Comparison of ENCODE assay signal across 17 cellular contexts in genomic region chr19:13083008-13083404, GRCh38. TPM values are rescaled to one million over a fixed set of nuclear protein-coding genes. Genes with fewer than 3 reads are reported as not detected.
DNase-seq lines count a peak whose midpoint lies in the region; ATAC-seq, FAIRE-seq and TF ChIP-seq lines count a peak whose summit lies in the region.
"Had no signal": no experiment of that assay in that cellular context is flagged by ENCODE, and none has a peak within 500 bp of the region (broad histone marks: within the 10 kb centered on the region; RNA-seq: fewer than 3 reads in every experiment).

No MANE protein-coding gene starts in this region.

- H2AFZ ChIP-seq in H1 (ENCODE audit: low read length) (peak overlapping the region; percentile 68; the same call in 1 of the 2 replicates), neural progenitor cell (replicated peaks) (peak overlapping the region; percentile 32)

- peak overlapping the region; percentile 42 for H3K4me3 Mint-ChIP-seq in neural progenitor cell
- no peak overlapping the region for H3K4me3 Mint-ChIP-seq in activated naive CD8-positive, alpha-beta T cell treated with anti-CD3 and anti-CD28 coated beads, Interleukin-2, amount 50 U/mL, for 24 hours
- H3K4me3 Mint-ChIP-seq: activated CD8-positive, alpha-beta memory T cell treated with anti-CD3 and anti-CD28 coated beads, Interleukin-2, amount 10 ng/mL, durations not matched to agents 7 days and 5 days; stimulated activated naive CD8-positive, alpha-beta T cell treated with anti-CD3 and anti-CD28 coated beads, Interleukin-15, amount 100 ng/mL, for 72 hours had no signal

- peaks cover 29% of the 10 kb centered on the region for H3K4me1 Mint-ChIP-seq in neural progenitor cell
- H3K4me1 Mint-ChIP-seq in activated naive CD8-positive, alpha-beta T cell treated with anti-CD3 and anti-CD28 coated beads, Interleukin-2, amount 50 U/mL, for 24 hours: no peaks in the 10 kb centered on the region
- H3K4me1 Mint-ChIP-seq: activated CD8-positive, alpha-beta memory T cell treated with anti-CD3 and anti-CD28 coated beads, Interleukin-2, amount 10 ng/mL, durations not matched to agents 7 days and 5 days had no signal

- H3K18ac ChIP-seq in H1 (ENCODE audit: extremely low read depth, low read length): peak overlapping the region; percentile 19; the same call in 1 of the 2 replicates

- peaks cover 33% of the 10 kb centered on the region for H3K27me3 Mint-ChIP-seq in neural progenitor cell (ENCODE audit: insufficient read depth, low read depth)
- H3K27me3 Mint-ChIP-seq in activated naive CD8-positive, alpha-beta T cell treated with anti-CD3 and anti-CD28 coated beads, Interleukin-2, amount 50 U/mL, for 24 hours: no peaks in the 10 kb centered on the region
- H3K27me3 Mint-ChIP-seq: stimulated activated naive CD8-positive, alpha-beta T cell treated with anti-CD3 and anti-CD28 coated beads, Interleukin-15, amount 100 ng/mL, for 72 hours had no signal

- H4K5ac ChIP-seq in H1 (ENCODE audit: insufficient read length, low read depth, low read length): no peak overlapping the region

- no peak for TF ChIP-seq EP300 in H1 (IDR thresholded peaks at IDR 0.05; ENCODE audit: borderline replicate concordance in 1 of 2, low read depth in 2 of 2, low read length in 2 of 2)

- peak overlapping the region; percentile 68 for H2BK5ac ChIP-seq in H1 (ENCODE audit: low read depth, low read length)

- H3K4me3 ChIP-seq in left ventricle myocardium inferior (no peak overlapping the region), H1 (ENCODE audit: extremely low read depth in 1 of 4, insufficient read depth in 2 of 4, low read depth in 3 of 4, low read length in 4 of 4) (no peak overlapping the region), neural progenitor cell (no peak overlapping the region), tibial artery (no peak overlapping the region)
- H3K4me3 ChIP-seq: ovary had no signal

- H3K27ac ChIP-seq in left ventricle myocardium inferior (replicated peaks) (peak overlapping the region; percentile 66), H1 (ENCODE audit: low read depth, low read length) (no peak overlapping the region), neural progenitor cell (no peak overlapping the region), tibial artery (peak overlapping the region; percentile 83 to 94)
- H3K27ac ChIP-seq: KMS-11, ovary had no signal

- WGBS in H1 (ENCODE audit: extremely low coverage in 1 of 2, insufficient coverage in 1 of 2, insufficient read length in 1 of 2, insufficient replicate concordance in 2 of 2, low coverage in 1 of 2, low lambda C conversion rate in 2 of 2, missing lambda C conversion rate in 1 of 2), 2 experiments: 66% methylated on average over 7 of the region's 7 CpGs; no CpG with 5 or more reads in 1 of the 2 experiments

- DNase-seq in left ventricle myocardium inferior (no peak), cardiac septum (ENCODE audit: low spot score) (no peak), H1 (ENCODE audit: low read depth in 1 of 2, low spot score in 2 of 2) (no peak), neural progenitor cell (ENCODE audit: low spot score) (no peak), tibial artery (no peak), DMS114 treated with DMSO at 0.1 percent for 48 hours (lab: John Stamatoyannopoulos, UW; ENCODE audit: unreplicated experiment) (no peak), NCI-H2196 (lab: John Stamatoyannopoulos, UW; ENCODE audit: unreplicated experiment) (no peak)
- no peak for DNase-seq in activated naive CD8-positive, alpha-beta T cell treated with anti-CD3 and anti-CD28 coated beads, Interleukin-2, amount 50 U/mL, for 24 hours
- DNase-seq: ACHN; activated CD8-positive, alpha-beta memory T cell treated with anti-CD3 and anti-CD28 coated beads, Interleukin-2, amount 10 ng/mL, durations not matched to agents 7 days and 5 days; central memory CD4-positive, alpha-beta T cell; effector CD4-positive, alpha-beta T cell; NCI-H446; NK-92 treated with Interleukin-12 subunit alpha and Interleukin-12 subunit beta, amount 100 ng/mL, for 24 hours; ovary; stimulated activated naive CD8-positive, alpha-beta T cell treated with anti-CD3 and anti-CD28 coated beads, Interleukin-15, amount 100 ng/mL, for 72 hours had no signal

- H3K4me2 ChIP-seq in H1 (ENCODE audit: insufficient read depth in 1 of 2, low read depth in 2 of 2, low read length in 2 of 2) (peak overlapping the region; percentile 5 to 27; a peak in 2 of 4 replicates), neural progenitor cell (peak overlapping the region; percentile 11)
- H3K4me2 ChIP-seq: KMS-11 had no signal

- 0 out of 2 replicates have a peak overlapping the region, but pooled peaks have one; percentile 9 for H2BK15ac ChIP-seq in H1 (ENCODE audit: low read length)

- no peaks in the 10 kb centered on the region for H3K9me3 Mint-ChIP-seq in neural progenitor cell
- no peaks in the 10 kb centered on the region for H3K9me3 Mint-ChIP-seq in activated naive CD8-positive, alpha-beta T cell treated with anti-CD3 and anti-CD28 coated beads, Interleukin-2, amount 50 U/mL, for 24 hours
- H3K9me3 Mint-ChIP-seq: stimulated activated naive CD8-positive, alpha-beta T cell treated with anti-CD3 and anti-CD28 coated beads, Interleukin-15, amount 100 ng/mL, for 72 hours had no signal

- H3K56ac ChIP-seq in H1 (replicated peaks; ENCODE audit: insufficient read length, low read depth, low read length): no peak overlapping the region

- H3K23ac ChIP-seq in H1 (ENCODE audit: insufficient read length): no peak overlapping the region

- no peak overlapping the region for H3K4ac ChIP-seq in H1 (replicated peaks; ENCODE audit: insufficient read length, low read depth, low read length)

- H3K14ac ChIP-seq in H1 (ENCODE audit: insufficient read length): no peak overlapping the region

- CTCF ChIA-PET in H1 (lab: Charles Lee; ENCODE audit: partially characterized antibody): interaction anchor here (1.4 to 48.8 kb wide), 9 partner anchors 10 to 118 kb away, joined by 4 to 1145 read pairs (median 9); no protein-coding TSS in a partner anchor

- H4K20me1 ChIP-seq in H1 (replicated peaks in 1 of 2; ENCODE audit: control insufficient read depth in 1 of 2, insufficient read depth in 2 of 2, low read length in 2 of 2): no peaks in the 10 kb centered on the region
- no peaks in the 10 kb centered on the region for H4K20me1 ChIP-seq in neural progenitor cell (ENCODE audit: low read depth)

- TF ChIP-seq RAD21 in H1 (IDR thresholded peaks at IDR 0.05 in 1 of 2, conservative IDR thresholded peaks at IDR 0.05 in 1 of 2; ENCODE audit: low read depth in 2 of 2, low read length in 2 of 2): no peak

- TF ChIP-seq POLR2A in H1 (IDR thresholded peaks at IDR 0.05; ENCODE audit: control extremely low read depth in 1 of 2, low read depth in 2 of 2, low read length in 2 of 2): no peak

- H3K4me1 ChIP-seq in left ventricle myocardium inferior (peaks cover 74% of the 10 kb centered on the region), H1 (replicated peaks in 1 of 4; ENCODE audit: control insufficient read depth in 3 of 4, insufficient read depth in 4 of 4, low read length in 3 of 4) (peaks cover 7 to 23% (median 14%) of the 10 kb centered on the region in 4 experiments), neural progenitor cell (peaks cover 37% of the 10 kb centered on the region), tibial artery (peaks cover 11 to 83% (median 58%) of the 10 kb centered on the region in 4 donors)

- H3K27ac Mint-ChIP-seq in neural progenitor cell: no peak overlapping the region
- H3K27ac Mint-ChIP-seq in activated naive CD8-positive, alpha-beta T cell treated with anti-CD3 and anti-CD28 coated beads, Interleukin-2, amount 50 U/mL, for 24 hours: no peak overlapping the region
- H3K27ac Mint-ChIP-seq: activated CD8-positive, alpha-beta memory T cell treated with anti-CD3 and anti-CD28 coated beads, Interleukin-2, amount 10 ng/mL, durations not matched to agents 7 days and 5 days; stimulated activated naive CD8-positive, alpha-beta T cell treated with anti-CD3 and anti-CD28 coated beads, Interleukin-15, amount 100 ng/mL, for 72 hours had no signal

- H3K27me3 ChIP-seq in left ventricle myocardium inferior (ENCODE audit: low read depth): no peaks in the 10 kb centered on the region
- peaks cover 0 to 16% (median 7%) of the 10 kb centered on the region in 4 experiments; a peak in 3 of 7 replicates for H3K27me3 ChIP-seq in H1 (replicated peaks in 1 of 4; ENCODE audit: control insufficient read depth in 3 of 4, extremely low read depth in 1 of 4, insufficient read depth in 3 of 4, low read length in 3 of 4)
- peaks cover 11% of the 10 kb centered on the region for H3K27me3 ChIP-seq in neural progenitor cell
- no peaks in the 10 kb centered on the region for H3K27me3 ChIP-seq in tibial artery
- H3K27me3 ChIP-seq: ovary had no signal

- H3K9me3 ChIP-seq in left ventricle myocardium inferior (replicated peaks) (no peaks in the 10 kb centered on the region), H1 (ENCODE audit: insufficient read depth in 2 of 2, low read depth in 1 of 2, low read length in 1 of 2) (no peaks in the 10 kb centered on the region), neural progenitor cell (ENCODE audit: low read depth) (no peaks in the 10 kb centered on the region), tibial artery (no peaks in the 10 kb centered on the region)
- H3K9me3 ChIP-seq: ovary had no signal

- H3F3A ChIP-seq in neural progenitor cell (ENCODE audit: low read depth): peaks cover 5% of the 10 kb centered on the region

- H3K36me3 ChIP-seq in left ventricle myocardium inferior (peaks cover 24% of the 10 kb centered on the region), H1 (ENCODE audit: control insufficient read depth in 2 of 4, insufficient read depth in 4 of 4, low read length in 3 of 4) (no peaks in the 10 kb centered on the region), neural progenitor cell (no peaks in the 10 kb centered on the region), tibial artery (peaks cover 7 to 77% (median 11%) of the 10 kb centered on the region in 3 donors)
- H3K36me3 ChIP-seq: ovary had no signal

- intact Hi-C loops in left ventricle myocardium inferior (cut with micrococcal nuclease): no loop called here
- intact Hi-C loops in cardiac septum (cut with DNase I): no loop called here
- intact Hi-C loops in tibial artery (cut with DNase I; ENCODE audit: low total_unique reads): loop anchor here (5.0 kb wide), 1 partner anchor 91 kb away; no protein-coding TSS in a partner anchor

- no peak overlapping the region for H2AK5ac ChIP-seq in H1 (ENCODE audit: low read depth, low read length)

- no peak for FAIRE-seq in H1 (lab: Jason Lieb, UNC)

- H4K8ac ChIP-seq in H1 (ENCODE audit: extremely low read depth, insufficient read depth, low read length): no peak overlapping the region

- H3K36me3 Mint-ChIP-seq in neural progenitor cell: no peaks in the 10 kb centered on the region
- H3K36me3 Mint-ChIP-seq in activated naive CD8-positive, alpha-beta T cell treated with anti-CD3 and anti-CD28 coated beads, Interleukin-2, amount 50 U/mL, for 24 hours (ENCODE audit: low read depth): no peaks in the 10 kb centered on the region
- H3K36me3 Mint-ChIP-seq: activated CD8-positive, alpha-beta memory T cell treated with anti-CD3 and anti-CD28 coated beads, Interleukin-2, amount 10 ng/mL, durations not matched to agents 7 days and 5 days had no signal

- no peaks in the 10 kb centered on the region for H3K79me2 ChIP-seq in H1 (ENCODE audit: control insufficient read depth in 1 of 2, insufficient read depth in 2 of 2, low read length in 2 of 2)
- H3K79me2 ChIP-seq in neural progenitor cell (ENCODE audit: low read depth): no peaks in the 10 kb centered on the region

- H2BK20ac ChIP-seq in H1 (ENCODE audit: low read length): no peak overlapping the region

- POLR2A ChIA-PET in H1 (lab: Charles Lee; ENCODE audit: partially characterized antibody): interaction anchor here (0.6 to 2.0 kb wide), 4 partner anchors 9 to 126 kb away, joined by 3 to 8 read pairs (median 4); partner anchors contain the start of gene GADD45GIP1

- H2BK12ac ChIP-seq in H1 (ENCODE audit: low read depth, low read length): peak overlapping the region; percentile 62; the same call in 1 of the 2 replicates

- H2BK120ac ChIP-seq in H1 (replicated peaks; ENCODE audit: low read depth, low read length): no peak overlapping the region

- H3K9ac ChIP-seq in H1 (replicated peaks in 1 of 4; ENCODE audit: extremely low read depth in 1 of 4, low read depth in 3 of 4, low read length in 3 of 4) (no peak overlapping the region), neural progenitor cell (no peak overlapping the region)
- H3K9ac ChIP-seq: KMS-11 had no signal

- no peak overlapping the region for H4K91ac ChIP-seq in H1 (replicated peaks; ENCODE audit: insufficient read length, low read length)

- TF ChIP-seq CTCF in left ventricle myocardium inferior (IDR thresholded peaks at IDR 0.05; ENCODE audit: borderline replicate concordance) (no peak), H1 (IDR thresholded peaks at IDR 0.05; ENCODE audit: control extremely low read depth in 1 of 3, insufficient read depth in 1 of 3, low read depth in 1 of 3, low read length in 3 of 3) (no peak), neural progenitor cell (IDR thresholded peaks at IDR 0.05) (no peak), tibial artery (IDR thresholded peaks at IDR 0.05) (no peak)

- ATAC-seq in activated naive CD8-positive, alpha-beta T cell treated with anti-CD3 and anti-CD28 coated beads, Interleukin-2, amount 50 U/mL, for 24 hours: no peak
- ATAC-seq: activated CD8-positive, alpha-beta memory T cell treated with anti-CD3 and anti-CD28 coated beads, Interleukin-2, amount 10 ng/mL, durations not matched to agents 7 days and 5 days; stimulated activated naive CD8-positive, alpha-beta T cell treated with anti-CD3 and anti-CD28 coated beads, Interleukin-15, amount 100 ng/mL, for 72 hours had no signal

- H3K79me1 ChIP-seq in H1 (ENCODE audit: low read depth, low read length): no peaks in the 10 kb centered on the region

- H3K23me2 ChIP-seq in H1 (ENCODE audit: low read depth, low read length): no peaks in the 10 kb centered on the region

RNA-seq across cellular contexts. Expression of gene LYL1, which starts 19.7 kb away (rescaled TPM):
- total RNA-seq in left ventricle myocardium inferior: 6.3 TPM
- total RNA-seq in cardiac septum: 9.4 TPM
- total RNA-seq in H1 (2021; fragmentation: NEBNext Ultra II Directional; extraction: Animal tissue kit (Norgen Biotek cat#: 25700)): 0.58 and 0.65 TPM in 2 replicates
- 0.76 and 1.0 TPM in 2 replicates for polyA plus RNA-seq in H1 (2011; rRNA removed)
- polyA plus RNA-seq in H1 (2011; cell fraction: cytosol; rRNA removed): 0.62 TPM
- 0.78 TPM for polyA plus RNA-seq in H1 (2011; cell fraction: nucleus; rRNA removed)
- 0.23 to 0.67 TPM (median 0.39 TPM) in 4 replicates for polyA plus RNA-seq in H1 (2012, experiment 1 of 2)
- polyA plus RNA-seq in H1 (2012, experiment 2 of 2): 0.26 TPM
- 0.65 TPM for polyA plus RNA-seq in H1 (2013, experiment 1 of 2)
- 0.52 TPM for polyA plus RNA-seq in H1 (2013, experiment 2 of 2)
- polyA minus RNA-seq in H1 (2011; rRNA and poly(A)+ RNA removed): 0.10 TPM in 1 of 2 replicates, not detected in the other
- 1.2 TPM for polyA minus RNA-seq in H1 (2011; cell fraction: cytosol; rRNA and poly(A)+ RNA removed)
- polyA minus RNA-seq in H1 (2011; cell fraction: nucleus; rRNA and poly(A)+ RNA removed): 0.40 TPM
- 0.88 and 2.2 TPM in 2 replicates for total RNA-seq in neural progenitor cell (ENCODE audit: low replicate concordance)

RNA-seq across cellular contexts. Expression of gene TRMT1, which starts 33.5 kb away (rescaled TPM):
- total RNA-seq in left ventricle myocardium inferior (19.6 TPM), cardiac septum (17.5 TPM), neural progenitor cell (ENCODE audit: low replicate concordance) (30.2 and 49.0 TPM in 2 replicates)
- 96.6 and 99.3 TPM in 2 replicates for total RNA-seq in H1 (2021; fragmentation: NEBNext Ultra II Directional; extraction: Animal tissue kit (Norgen Biotek cat#: 25700))
- polyA plus RNA-seq in H1 (2011; rRNA removed): 77.4 and 118 TPM in 2 replicates
- 94.9 TPM for polyA plus RNA-seq in H1 (2011; cell fraction: cytosol; rRNA removed)
- polyA plus RNA-seq in H1 (2011; cell fraction: nucleus; rRNA removed): 298 TPM
- 66.0 to 95.2 TPM (median 84.7 TPM) in 4 replicates for polyA plus RNA-seq in H1 (2012, experiment 1 of 2)
- 75.5 TPM for polyA plus RNA-seq in H1 (2012, experiment 2 of 2)
- 69.1 TPM for polyA plus RNA-seq in H1 (2013, experiment 1 of 2)
- 65.4 TPM for polyA plus RNA-seq in H1 (2013, experiment 2 of 2)
- polyA minus RNA-seq in H1 (2011; rRNA and poly(A)+ RNA removed): 38.6 and 46.1 TPM in 2 replicates
- polyA minus RNA-seq in H1 (2011; cell fraction: cytosol; rRNA and poly(A)+ RNA removed): 52.8 TPM
- polyA minus RNA-seq in H1 (2011; cell fraction: nucleus; rRNA and poly(A)+ RNA removed): 64.4 TPM

RNA-seq across cellular contexts. Expression of gene NACC1, which starts 35.1 kb away (rescaled TPM):
- total RNA-seq in left ventricle myocardium inferior (35.4 TPM), cardiac septum (33.8 TPM), neural progenitor cell (ENCODE audit: low replicate concordance) (34.7 and 108 TPM in 2 replicates)
- total RNA-seq in H1 (2021; fragmentation: NEBNext Ultra II Directional; extraction: Animal tissue kit (Norgen Biotek cat#: 25700)): 226 and 234 TPM in 2 replicates
- polyA plus RNA-seq in H1 (2011; rRNA removed): 301 and 541 TPM in 2 replicates
- polyA plus RNA-seq in H1 (2011; cell fraction: cytosol; rRNA removed): 204 TPM
- 367 TPM for polyA plus RNA-seq in H1 (2011; cell fraction: nucleus; rRNA removed)
- 72.2 to 138 TPM (median 120 TPM) in 4 replicates for polyA plus RNA-seq in H1 (2012, experiment 1 of 2)
- 144 TPM for polyA plus RNA-seq in H1 (2012, experiment 2 of 2)
- polyA plus RNA-seq in H1 (2013, experiment 1 of 2): 169 TPM
- polyA plus RNA-seq in H1 (2013, experiment 2 of 2): 186 TPM
- 150 and 197 TPM in 2 replicates for polyA minus RNA-seq in H1 (2011; rRNA and poly(A)+ RNA removed)
- polyA minus RNA-seq in H1 (2011; cell fraction: cytosol; rRNA and poly(A)+ RNA removed): 187 TPM
- polyA minus RNA-seq in H1 (2011; cell fraction: nucleus; rRNA and poly(A)+ RNA removed): 126 TPM

Comparison
In these comparisons a context has a peak if more than half of its experiments do, and no peak if none do; other contexts are left out.
1. H3K27ac ChIP-seq: peak in left ventricle myocardium inferior (single experiment) and tibial artery (2 of 2); none in H1 (single experiment) and neural progenitor cell (single experiment).